Comparison of ENCODE assay signal across 11 cellular contexts in genomic region chr2:140808816-140809215, GRCh38.
DNase-seq lines count a peak whose midpoint lies in the region; ATAC-seq and TF ChIP-seq lines count a peak whose summit lies in the region.
"Had no signal": no experiment of that assay in that cellular context is flagged by ENCODE, and none has a peak within 500 bp of the region (broad histone marks: within the 10 kb centered on the region; RNA-seq: fewer than 3 reads in every experiment).

No MANE protein-coding gene starts in this region.

- no peaks in the 10 kb centered on the region for H3K9me2 ChIP-seq in hepatocyte (replicated peaks; ENCODE audit: insufficient read depth)

- no peaks in the 10 kb centered on the region for H3K79me2 ChIP-seq in hepatocyte

- no peaks in the 10 kb centered on the region for H3K4me1 ChIP-seq in hepatocyte (ENCODE audit: insufficient read depth)

- TF ChIP-seq CTCF in GM12864 (IDR thresholded peaks at IDR 0.05; ENCODE audit: low read depth, low read length, missing control alignments) (peak; percentile 40), WERI-Rb-1 (IDR thresholded peaks at IDR 0.05; ENCODE audit: low read depth, low read length) (0 out of 2 replicates have a peak, but pooled peaks have one; percentile 13), hepatocyte (IDR thresholded peaks at IDR 0.05; ENCODE audit: poor library complexity) (no peak)

- ATAC-seq in GM21529 (IDR thresholded peaks at IDR 0.05; ENCODE audit: unreplicated experiment) (peak; percentile 90), HG03558 (IDR thresholded peaks at IDR 0.05; ENCODE audit: extremely low read depth, unreplicated experiment) (peak; percentile 55), GM21447 (IDR thresholded peaks at IDR 0.05; ENCODE audit: unreplicated experiment) (no peak)

- no peaks in the 10 kb centered on the region for H4K20me1 ChIP-seq in hepatocyte (ENCODE audit: insufficient read depth, poor library complexity, severe bottlenecking)

- no peak overlapping the region for H2AFZ ChIP-seq in hepatocyte

- no peak overlapping the region for H3K4me3 ChIP-seq in GM12864 (ENCODE audit: low read depth, low read length)
- no peak overlapping the region for H3K4me3 ChIP-seq in WERI-Rb-1 (ENCODE audit: low read depth, low read length)
- no peak overlapping the region for H3K4me3 ChIP-seq in hepatocyte

- H3K9me3 ChIP-seq in WERI-Rb-1 (ENCODE audit: severe bottlenecking) (no peaks in the 10 kb centered on the region), hepatocyte (ENCODE audit: low read depth) (no peaks in the 10 kb centered on the region)

- H3K4me2 ChIP-seq in hepatocyte, result no peak overlapping the region

- POLR2A ChIA-PET in activated CD4-positive, alpha-beta memory T cell treated with anti-CD3 and anti-CD28 coated beads, Interleukin-2, amount 10 ng/mL, durations not matched to agents 7 days and 5 days (lab: Charles Lee), result no interaction called here

- H3K27ac ChIP-seq in WERI-Rb-1 (no peak overlapping the region), hepatocyte (no peak overlapping the region)

- CTCF ChIA-PET in activated CD4-positive, alpha-beta memory T cell treated with anti-CD3 and anti-CD28 coated beads, Interleukin-2, amount 10 ng/mL, durations not matched to agents 7 days and 5 days (lab: Charles Lee), result interaction anchor here (1.1 kb wide), 1 partner anchor 29 kb away, joined by 3 read pairs; no protein-coding TSS in a partner anchor

- DNase-seq in GM12864 (ENCODE audit: low read depth) (no peak), WERI-Rb-1 (peak; percentile 13), hepatocyte (ENCODE audit: low spot score) (no peak)
- no peak for DNase-seq in activated naive CD4-positive, alpha-beta T cell treated with Interleukin-2 at 50 U/mL for 16 hours
- no peak for DNase-seq in activated CD4-positive, alpha-beta memory T cell treated with anti-CD3 and anti-CD28 coated beads, Interleukin-2, amount 10 ng/mL, durations not matched to agents 7 days and 5 days
- DNase-seq: amniotic stem cell; NCI-H226; stimulated activated CD4-positive, alpha-beta T cell treated with anti-CD3 and anti-CD28 coated beads, Interleukin-15, amount 100 ng/mL, for 24 hours had no signal

- H3K4me1 Mint-ChIP-seq in activated CD4-positive, alpha-beta memory T cell treated with anti-CD3 and anti-CD28 coated beads, Interleukin-2, amount 10 ng/mL, durations not matched to agents 7 days and 5 days, result no peaks in the 10 kb centered on the region

- H3K4me3 Mint-ChIP-seq in activated CD4-positive, alpha-beta memory T cell treated with anti-CD3 and anti-CD28 coated beads, Interleukin-2, amount 10 ng/mL, durations not matched to agents 7 days and 5 days, result no peak overlapping the region

- H3K27ac Mint-ChIP-seq in activated CD4-positive, alpha-beta memory T cell treated with anti-CD3 and anti-CD28 coated beads, Interleukin-2, amount 10 ng/mL, durations not matched to agents 7 days and 5 days, result no peak overlapping the region

- H3K27me3 ChIP-seq in WERI-Rb-1 (ENCODE audit: insufficient read depth, low read depth, severe bottlenecking) (no peaks in the 10 kb centered on the region), hepatocyte (no peaks in the 10 kb centered on the region)

- H3K36me3 Mint-ChIP-seq in activated CD4-positive, alpha-beta memory T cell treated with anti-CD3 and anti-CD28 coated beads, Interleukin-2, amount 10 ng/mL, durations not matched to agents 7 days and 5 days (ENCODE audit: low read depth), result no peaks in the 10 kb centered on the region

- WGBS in hepatocyte (ENCODE audit: low lambda C conversion rate, missing lambda C conversion rate), result 96% methylated on average over 1 of the region's 1 CpG

- peaks cover 4% of the 10 kb centered on the region for H3K9me3 Mint-ChIP-seq in activated CD4-positive, alpha-beta memory T cell treated with anti-CD3 and anti-CD28 coated beads, Interleukin-2, amount 10 ng/mL, durations not matched to agents 7 days and 5 days

- H3K36me3 ChIP-seq in WERI-Rb-1 (no peaks in the 10 kb centered on the region), hepatocyte (replicated peaks; ENCODE audit: insufficient read depth, low read depth) (no peaks in the 10 kb centered on the region)

- no peaks in the 10 kb centered on the region for H3K27me3 Mint-ChIP-seq in activated CD4-positive, alpha-beta memory T cell treated with anti-CD3 and anti-CD28 coated beads, Interleukin-2, amount 10 ng/mL, durations not matched to agents 7 days and 5 days
